ENCODE assay signal across 22 cellular contexts in the genomic region with DNA sequence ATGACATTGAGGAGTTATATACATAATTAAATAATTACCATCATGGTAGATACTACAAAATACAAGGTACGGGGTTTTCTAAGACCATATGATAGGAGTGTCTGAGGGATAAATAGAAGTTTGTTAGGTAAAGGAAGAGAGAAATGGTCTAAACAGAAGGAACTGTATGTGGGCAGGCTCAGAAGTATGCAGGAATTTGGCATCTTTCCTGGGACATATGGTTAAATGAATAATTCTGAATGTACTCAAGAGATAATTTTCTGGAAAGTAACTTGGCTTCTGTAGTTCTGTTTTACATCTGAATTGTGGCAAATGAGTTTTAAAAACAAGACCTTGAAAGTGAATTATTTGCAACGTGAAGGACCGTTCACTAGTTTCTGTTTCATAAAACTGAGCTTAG. TPM values are rescaled to one million over a fixed set of nuclear protein-coding genes. Genes with fewer than 3 reads are reported as not detected.
DNase-seq lines count a peak whose midpoint lies in the region; ATAC-seq and TF ChIP-seq lines count a peak whose summit lies in the region.
"Had no signal": no experiment of that assay in that cellular context is flagged by ENCODE, and none has a peak within 500 bp of the region (broad histone marks: within the 10 kb centered on the region; RNA-seq: fewer than 3 reads in every experiment).

No MANE protein-coding gene starts in this region.

- no peaks in the 10 kb centered on the region for H3K36me3 Mint-ChIP-seq in natural killer cell
- H3K36me3 Mint-ChIP-seq: activated naive CD8-positive, alpha-beta T cell; stimulated activated effector memory CD8-positive, alpha-beta T cell treated with anti-CD3 and anti-CD28 coated beads, Interleukin-12 subunit alpha, Interleukin-12 subunit beta, amount 100 ng/mL, for 72 hours had no signal

- H3K9me2 ChIP-seq in hepatocyte (replicated peaks; ENCODE audit: insufficient read depth): no peaks in the 10 kb centered on the region

- H3K4me2 ChIP-seq in hepatocyte: peak overlapping the region; percentile 0

- no TSS peak for BruUV-seq in A673 (replicated peaks; lab: Mats Ljungman, UMichigan)

- H3K9me3 ChIP-seq in hepatocyte (ENCODE audit: low read depth): no peaks in the 10 kb centered on the region
- no peaks in the 10 kb centered on the region for H3K9me3 ChIP-seq in A673 (ENCODE audit: low read depth, low read length, poor library complexity, severe bottlenecking)
- H3K9me3 ChIP-seq: transverse colon had no signal

- peak overlapping the region; percentile 59 for H3K27ac ChIP-seq in hepatocyte
- H3K27ac ChIP-seq in A673 (ENCODE audit: low read depth, low read length, poor library complexity, severe bottlenecking): no peak overlapping the region
- H3K27ac ChIP-seq: foreskin keratinocyte, transverse colon, WERI-Rb-1 had no signal

- H3K27me3 ChIP-seq in hepatocyte: no peaks in the 10 kb centered on the region
- H3K27me3 ChIP-seq in A673 (replicated peaks; ENCODE audit: insufficient read depth, low read depth, low read length, poor library complexity): no peaks in the 10 kb centered on the region
- H3K27me3 ChIP-seq: foreskin keratinocyte, transverse colon had no signal

- H3K4me3 ChIP-seq in astrocyte of the spinal cord (ENCODE audit: low read depth, low read length): no peak overlapping the region
- H3K4me3 ChIP-seq in hepatocyte: no peak overlapping the region
- no peak overlapping the region for H3K4me3 ChIP-seq in A673 (ENCODE audit: low read depth, low read length, poor library complexity, severe bottlenecking)
- H3K4me3 ChIP-seq: transverse colon had no signal

- no peaks in the 10 kb centered on the region for H4K20me1 ChIP-seq in hepatocyte (ENCODE audit: insufficient read depth, poor library complexity, severe bottlenecking)

- H3K9me3 Mint-ChIP-seq in natural killer cell: no peaks in the 10 kb centered on the region

- peaks cover 13% of the 10 kb centered on the region for H3K4me1 ChIP-seq in hepatocyte (ENCODE audit: insufficient read depth)
- H3K4me1 ChIP-seq in A673 (ENCODE audit: insufficient read depth, low read length, poor library complexity, severe bottlenecking): no peaks in the 10 kb centered on the region
- H3K4me1 ChIP-seq: foreskin keratinocyte, transverse colon had no signal

- ATAC-seq in natural killer cell: no peak
- ATAC-seq: activated CD8-positive, alpha-beta T cell treated with anti-CD3 and anti-CD28 coated beads, Interleukin-2, amount 10 ng/mL, durations not matched to agents 7 days and 5 days; activated T-cell treated with anti-CD3 and anti-CD28 coated beads, Interleukin-2, amount 50 U/mL, for 72 hours; effector memory CD8-positive, alpha-beta T cell; foreskin keratinocyte; Right ventricle myocardium inferior; stimulated activated effector memory CD8-positive, alpha-beta T cell treated with anti-CD3 and anti-CD28 coated beads, Interleukin-12 subunit alpha, Interleukin-12 subunit beta, amount 100 ng/mL, for 72 hours had no signal

- POLR2A ChIA-PET in A673 (lab: Charles Lee; ENCODE audit: low non-redundant PET): no interaction called here

- DNase-seq in LHCN-M2 (ENCODE audit: low read depth) (peak; percentile 68), astrocyte of the spinal cord (ENCODE audit: low read depth, low spot score) (peak; percentile 89), hepatocyte (ENCODE audit: low spot score) (no peak), superior temporal gyrus (ENCODE audit: extremely low spot score) (peak; percentile 58), DMS153 treated with DMSO at 0.1 percent for 48 hours (lab: John Stamatoyannopoulos, UW; ENCODE audit: unreplicated experiment) (no peak), A673 (ENCODE audit: low spot score) (no peak), natural killer cell (no peak), NCI-H82 (lab: John Stamatoyannopoulos, UW) (no peak)
- DNase-seq: activated CD8-positive, alpha-beta T cell treated with anti-CD3 and anti-CD28 coated beads, Interleukin-2, amount 10 ng/mL, durations not matched to agents 7 days and 5 days; activated T-cell treated with anti-CD3 and anti-CD28 coated beads, Interleukin-2, amount 50 U/mL, for 72 hours; central memory CD4-positive, alpha-beta T cell; DMS153; effector memory CD8-positive, alpha-beta T cell; foreskin keratinocyte; MM.1S; NCI-H2227 treated with DMSO at 0.1 percent for 48 hours; transverse colon; WERI-Rb-1 had no signal

- intact Hi-C loops in A673 (cut with micrococcal nuclease; ENCODE audit: unreplicated experiment) (no loop called here), natural killer cell (cut with micrococcal nuclease) (no loop called here)

- peaks cover 17% of the 10 kb centered on the region for H3K79me2 ChIP-seq in hepatocyte

- TF ChIP-seq CTCF in astrocyte of the spinal cord (IDR thresholded peaks at IDR 0.05; ENCODE audit: low read depth, low read length): no peak
- no peak for TF ChIP-seq CTCF in hepatocyte (IDR thresholded peaks at IDR 0.05; ENCODE audit: poor library complexity)
- TF ChIP-seq CTCF in A673 (conservative IDR thresholded peaks at IDR 0.05; ENCODE audit: low read depth, low read length): no peak
- TF ChIP-seq CTCF in natural killer cell (IDR thresholded peaks at IDR 0.05): no peak

- H3K4me1 Mint-ChIP-seq in natural killer cell: no peaks in the 10 kb centered on the region
- H3K4me1 Mint-ChIP-seq: stimulated activated effector memory CD8-positive, alpha-beta T cell treated with anti-CD3 and anti-CD28 coated beads, Interleukin-12 subunit alpha, Interleukin-12 subunit beta, amount 100 ng/mL, for 72 hours had no signal

- no peak overlapping the region for H3K27ac Mint-ChIP-seq in natural killer cell
- H3K27ac Mint-ChIP-seq: activated CD8-positive, alpha-beta T cell treated with anti-CD3 and anti-CD28 coated beads, Interleukin-2, amount 10 ng/mL, durations not matched to agents 7 days and 5 days; activated naive CD8-positive, alpha-beta T cell; activated T-cell treated with anti-CD3 and anti-CD28 coated beads, Interleukin-2, amount 50 U/mL, for 72 hours; effector memory CD8-positive, alpha-beta T cell; stimulated activated effector memory CD8-positive, alpha-beta T cell treated with anti-CD3 and anti-CD28 coated beads, Interleukin-12 subunit alpha, Interleukin-12 subunit beta, amount 100 ng/mL, for 72 hours; T-helper 1 cell treated with Interleukin-12 subunit alpha and Interleukin-12 subunit beta and Interleukin-4 antibody, amounts not matched to agents 30 μg/mL and 1 μg/mL, for 36 hours had no signal

- H2AFZ ChIP-seq in hepatocyte: no peak overlapping the region

- CTCF ChIA-PET in A673 (lab: Charles Lee): no interaction called here

- H3K27me3 Mint-ChIP-seq in natural killer cell (ENCODE audit: low read depth in 2 of 2): peaks cover 3 to 17% of the 10 kb centered on the region in 2 donors

- H3K36me3 ChIP-seq in hepatocyte (replicated peaks; ENCODE audit: insufficient read depth, low read depth) (no peaks in the 10 kb centered on the region), A673 (ENCODE audit: insufficient read depth, low read length, poor library complexity, severe bottlenecking) (no peaks in the 10 kb centered on the region)
- H3K36me3 ChIP-seq: transverse colon, WERI-Rb-1 had no signal

- H3K4me3 Mint-ChIP-seq in natural killer cell: no peak overlapping the region
- H3K4me3 Mint-ChIP-seq: activated CD8-positive, alpha-beta T cell treated with anti-CD3 and anti-CD28 coated beads, Interleukin-2, amount 10 ng/mL, durations not matched to agents 7 days and 5 days; activated naive CD8-positive, alpha-beta T cell; activated T-cell treated with anti-CD3 and anti-CD28 coated beads, Interleukin-2, amount 50 U/mL, for 72 hours; effector memory CD8-positive, alpha-beta T cell; stimulated activated effector memory CD8-positive, alpha-beta T cell treated with anti-CD3 and anti-CD28 coated beads, Interleukin-12 subunit alpha, Interleukin-12 subunit beta, amount 100 ng/mL, for 72 hours; T-helper 1 cell treated with Interleukin-12 subunit alpha and Interleukin-12 subunit beta and Interleukin-4 antibody, amounts not matched to agents 30 μg/mL and 1 μg/mL, for 36 hours had no signal

- in situ Hi-C loops in astrocyte of the spinal cord (cut with HindIII; ENCODE audit: low sequenced_read_pairs): no loop called here

- 69% methylated on average over 3 of the region's 3 CpGs for WGBS in hepatocyte (ENCODE audit: low lambda C conversion rate, missing lambda C conversion rate)

RNA-seq across cellular contexts. Expression of gene LMCD1, which starts 17.5 kb away (rescaled TPM):
- total RNA-seq in LHCN-M2 (2014; rRNA removed): 30.3 and 31.2 TPM in 2 replicates
- 160 TPM for polyA plus RNA-seq in LHCN-M2 (2012)
- total RNA-seq in hepatocyte: 185 and 195 TPM in 2 replicates
- 325 and 347 TPM in 2 replicates for polyA plus RNA-seq in hepatocyte
- total RNA-seq in A673 (2021): 4.3 and 4.5 TPM in 2 replicates
- not detected for total RNA-seq in natural killer cell

Comparison
In these comparisons a context has a peak if more than half of its experiments do, and no peak if none do; other contexts are left out.
1. DNase-seq: peak in LHCN-M2 (single experiment), astrocyte of the spinal cord (single experiment) and superior temporal gyrus (single experiment); none in hepatocyte (single experiment), DMS153 treated with DMSO at 0.1 percent for 48 hours (single experiment), A673 (single experiment), natural killer cell (single experiment) and NCI-H82 (single experiment).